17 cellular contexts compared by ENCODE assay signal in genomic region chr1:235822685-235823084, GRCh38. TPM values are rescaled to one million over a fixed set of nuclear protein-coding genes. Genes with fewer than 3 reads are reported as not detected.
DNase-seq lines count a peak whose midpoint lies in the region; ATAC-seq, FAIRE-seq and TF ChIP-seq lines count a peak whose summit lies in the region.
"Had no signal": no experiment of that assay in that cellular context is flagged by ENCODE, and none has a peak within 500 bp of the region (broad histone marks: within the 10 kb centered on the region; RNA-seq: fewer than 3 reads in every experiment).

No MANE protein-coding gene starts in this region.

- intact Hi-C loops in K562 (cut with micrococcal nuclease) = no loop called here

- no peak for ATAC-seq in A549
- peak; percentile 53 for ATAC-seq in GM23338
- ATAC-seq in K562 = no peak

- H3K4me2 ChIP-seq in A549 (no peak overlapping the region), GM23338 (no peak overlapping the region), K562 (ENCODE audit: insufficient read depth, low read length) (no peak overlapping the region), MM.1S (ENCODE audit: low read depth, low read length) (no peak overlapping the region)

- TF ChIP-seq CTCF in A549 (IDR thresholded peaks at IDR 0.05) = no peak
- TF ChIP-seq CTCF in GM23338 (conservative IDR thresholded peaks at IDR 0.05; ENCODE audit: low read depth in 2 of 2) = no peak
- no peak for TF ChIP-seq CTCF in K562 (IDR thresholded peaks at IDR 0.05 in 2 of 3, conservative IDR thresholded peaks at IDR 0.05 in 1 of 3; ENCODE audit: insufficient read depth in 2 of 3, low read depth in 1 of 3, low read length in 3 of 3)
- TF ChIP-seq CTCF in MM.1S (IDR thresholded peaks at IDR 0.05; ENCODE audit: low read length) = no peak

- no peak overlapping the region for H3K4me3 Mint-ChIP-seq in GM23338
- H3K4me3 Mint-ChIP-seq: IgD-negative memory B cell had no signal

- no peak overlapping the region for H3K27ac ChIP-seq in A549
- no peak overlapping the region for H3K27ac ChIP-seq in GM23338 (ENCODE audit: low read depth)
- no peak overlapping the region for H3K27ac ChIP-seq in K562 (ENCODE audit: extremely low read depth, low read depth, low read length)
- H3K27ac ChIP-seq in MM.1S (ENCODE audit: low read length) = no peak overlapping the region

- CTCF ChIA-PET in A549 (lab: Yijun Ruan, JAX) = interaction anchor here (0.7 to 3.6 kb wide), 4 partner anchors 10 to 149 kb away, joined by 3 to 16 read pairs (median 3); no protein-coding TSS in a partner anchor
- CTCF ChIA-PET in K562 (lab: Yijun Ruan, JAX; ENCODE audit: low intra/inter-chr PET ratio) = no interaction called here

- no peak for TF ChIP-seq POLR2A in A549 (IDR thresholded peaks at IDR 0.05; ENCODE audit: low read length)
- no peak for TF ChIP-seq POLR2A in K562 (conservative IDR thresholded peaks at IDR 0.05)

- POLR2A ChIA-PET in A549 (lab: Yijun Ruan, JAX) (no interaction called here), K562 (lab: Yijun Ruan, JAX) (interaction anchor here (0.6 to 1.1 kb wide), 2 partner anchors 22 to 116 kb away, joined by 3 read pairs; no protein-coding TSS in a partner anchor)

- no peak overlapping the region for H2AFZ ChIP-seq in GM23338
- no peak overlapping the region for H2AFZ ChIP-seq in K562 (ENCODE audit: low read depth, low read length)
- H2AFZ ChIP-seq in MM.1S (ENCODE audit: low read length) = no peak overlapping the region

- H3K79me2 ChIP-seq in GM23338 (replicated peaks; ENCODE audit: insufficient read depth) = no peaks in the 10 kb centered on the region
- no peaks in the 10 kb centered on the region for H3K79me2 ChIP-seq in K562 (ENCODE audit: control insufficient read depth, insufficient read depth, low read length)
- H3K79me2 ChIP-seq in MM.1S (ENCODE audit: low read length) = no peaks in the 10 kb centered on the region

- no peak overlapping the region for H3K27ac Mint-ChIP-seq in GM23338
- H3K27ac Mint-ChIP-seq: IgD-negative memory B cell had no signal

- no peaks in the 10 kb centered on the region for H3K36me3 ChIP-seq in GM23338 (ENCODE audit: insufficient read depth)
- H3K36me3 ChIP-seq in K562 (ENCODE audit: control insufficient read depth, insufficient read depth, low read length) = no peaks in the 10 kb centered on the region
- H3K36me3 ChIP-seq in MM.1S (replicated peaks; ENCODE audit: insufficient read depth, low read length) = no peaks in the 10 kb centered on the region

- H4K20me1 ChIP-seq in GM23338 (replicated peaks; ENCODE audit: insufficient read depth) (no peaks in the 10 kb centered on the region), K562 (replicated peaks; ENCODE audit: control insufficient read depth, insufficient read depth, low read length) (no peaks in the 10 kb centered on the region), MM.1S (ENCODE audit: insufficient read depth, low read length) (no peaks in the 10 kb centered on the region)

- no peaks in the 10 kb centered on the region for H3K4me1 Mint-ChIP-seq in GM23338

- no peaks in the 10 kb centered on the region for H3K9me2 ChIP-seq in GM23338 (ENCODE audit: insufficient read depth)
- H3K9me2 ChIP-seq in MM.1S (replicated peaks; ENCODE audit: insufficient read depth, low read length) = no peaks in the 10 kb centered on the region

- H3K9me3 Mint-ChIP-seq in GM23338 = no peaks in the 10 kb centered on the region
- H3K9me3 Mint-ChIP-seq: IgD-negative memory B cell had no signal

- no peak overlapping the region for H3K4me3 ChIP-seq in A549
- no peak overlapping the region for H3K4me3 ChIP-seq in GM23338
- H3K4me3 ChIP-seq in K562 = no peak overlapping the region
- H3K4me3 ChIP-seq in MM.1S (ENCODE audit: low read length) = no peak overlapping the region

- in situ Hi-C loops in K562 (cut with MboI) = no loop called here

- DNase-seq in A549 (ENCODE audit: low read depth in 1 of 2, low spot score in 1 of 2) (no peak), GM23338 (ENCODE audit: low spot score) (peak; percentile 23), K562 (ENCODE audit: extremely low read depth in 1 of 4, low spot score in 3 of 4) (no peak), fibroblast of the conjunctiva (ENCODE audit: low read depth) (peak; percentile 43), MM.1S (no peak), NCI-H1930 (lab: John Stamatoyannopoulos, UW) (no peak), activated T-cell treated with anti-CD3 and anti-CD28 coated beads for 4 hours (no peak), NCI-H1417 (lab: John Stamatoyannopoulos, UW) (no peak)
- DNase-seq: 8988T, Calu3, DMS79, NCI-H1436 treated with DMSO at 0.1 percent for 48 hours, NCI-H226, NCI-H69 had no signal

- H3K27me3 ChIP-seq in GM23338 (ENCODE audit: insufficient read depth) (no peaks in the 10 kb centered on the region), K562 (ENCODE audit: control insufficient read depth in 2 of 2, insufficient read depth in 2 of 2, low read length in 2 of 2) (peaks cover 2 to 4% of the 10 kb centered on the region in 2 experiments; a peak in 1 of 5 replicates), MM.1S (replicated peaks; ENCODE audit: insufficient read depth, low read length) (no peaks in the 10 kb centered on the region)

- BruUV-seq in K562 (replicated peaks; lab: Mats Ljungman, UMichigan) = no TSS peak

- TF ChIP-seq RAD21 in A549 (conservative IDR thresholded peaks at IDR 0.05 in 1 of 2, IDR thresholded peaks at IDR 0.05 in 1 of 2) (no peak), K562 (CRISPR knock-in tag; conservative IDR thresholded peaks at IDR 0.05 in 1 of 2, IDR thresholded peaks at IDR 0.05 in 1 of 2) (no peak)

- TF ChIP-seq EP300 in A549 (IDR thresholded peaks at IDR 0.05) (no peak), K562 (IDR thresholded peaks at IDR 0.05; ENCODE audit: low read length) (no peak)

- H3F3A ChIP-seq in GM23338 (replicated peaks; ENCODE audit: low read depth) = no peaks in the 10 kb centered on the region
- H3F3A ChIP-seq in MM.1S (ENCODE audit: insufficient read depth, low read length) = no peaks in the 10 kb centered on the region

- no peaks in the 10 kb centered on the region for H3K36me3 Mint-ChIP-seq in GM23338 (ENCODE audit: low read depth)

- H3K9me3 ChIP-seq in A549 (no peaks in the 10 kb centered on the region), K562 (replicated peaks; ENCODE audit: control insufficient read depth, insufficient read depth, low read depth, low read length) (no peaks in the 10 kb centered on the region), MM.1S (replicated peaks; ENCODE audit: insufficient read depth, low read length) (no peaks in the 10 kb centered on the region)

- no peaks in the 10 kb centered on the region for H3K9me1 ChIP-seq in K562 (ENCODE audit: control insufficient read depth, insufficient read depth, low read length)

- FAIRE-seq in A549 (lab: Jason Lieb, UNC) (no peak), K562 (lab: Jason Lieb, UNC) (no peak)
- FAIRE-seq: G401.6, GM12891 had no signal

- H3K27me3 Mint-ChIP-seq in GM23338 (ENCODE audit: insufficient read depth, low read depth, poor library complexity) = peaks cover 3% of the 10 kb centered on the region
- H3K27me3 Mint-ChIP-seq: IgD-negative memory B cell had no signal

- H3K4me1 ChIP-seq in A549 (peaks cover 5% of the 10 kb centered on the region; the same call in 1 of the 3 replicates), GM23338 (ENCODE audit: insufficient read depth) (no peaks in the 10 kb centered on the region), K562 (replicated peaks in 1 of 2; ENCODE audit: control insufficient read depth in 2 of 2, insufficient read depth in 2 of 2, low read length in 2 of 2) (no peaks in the 10 kb centered on the region), MM.1S (ENCODE audit: low read length) (no peaks in the 10 kb centered on the region)

- H3K9ac ChIP-seq in K562 (ENCODE audit: insufficient read depth in 1 of 2, low read depth in 2 of 2, low read length in 2 of 2) = no peak overlapping the region
- H3K9ac ChIP-seq in MM.1S (ENCODE audit: low read length) = no peak overlapping the region

TF ChIP-seq in K562, 482 proteins besides CTCF, POLR2A, EP300 and RAD21:
- TF ChIP-seq GTF2E2 (tag; IDR thresholded peaks at IDR 0.05) (no peak), ZNF316 (IDR thresholded peaks at IDR 0.05) (0 out of 2 replicates have a peak, but pooled peaks have one; percentile 18)

RNA-seq across cellular contexts. Expression of gene LYST, which starts 44.0 kb away (rescaled TPM):
- polyA plus RNA-seq in A549 (2011; rRNA removed) (9.4 and 10.9 TPM in 2 replicates), A549 (2017; fragmentation: RNase III; extraction: RNeasy Plus Mini Kit Qiagen cat#74134 plus additional on column Dnase treatment) (2.0 to 2.5 TPM (median 2.2 TPM) in 3 replicates), GM23338 (2016; fragmentation: Nextera tagmentation; extraction: Ambion mirVana) (0.14 and 0.21 TPM in 2 replicates), K562 (2011; rRNA removed) (1.5 and 2.4 TPM in 2 replicates), K562 (2014; fragmentation: Illumina TruSeq; extraction: Trizol) (0.83 and 0.91 TPM in 2 replicates), K562 (2014; fragmentation: Nextera tagmentation; extraction: Ambion mirVana) (1 to 10 TPM in 1 of 2 experiments, under 1 TPM in 1; 0.73 to 1.6 TPM), K562 (2014; rRNA removed) (1.1 and 1.4 TPM in 2 replicates)
- polyA plus RNA-seq in A549 (2012; cell fraction: cytosol; rRNA removed) = 1.6 and 1.7 TPM in 2 replicates
- 2.0 and 3.2 TPM in 2 replicates for polyA plus RNA-seq in A549 (2012; cell fraction: nucleus; rRNA removed)
- 12.9 and 15.1 TPM in 2 replicates for polyA minus RNA-seq in A549 (2011; rRNA and poly(A)+ RNA removed)
- total RNA-seq in GM23338 (2014; rRNA removed; shearing (Covaris generic)) = 0.16 and 1.0 TPM in 2 replicates
- total RNA-seq in K562 (2011; cell fraction: chromatin; rRNA removed; ENCODE audit: low replicate concordance) = 2.5 and 10.4 TPM in 2 replicates
- total RNA-seq in K562 (2011; cell fraction: nucleolus; rRNA removed) = 1.1 and 1.2 TPM in 2 replicates
- total RNA-seq in K562 (2011; cell fraction: nucleoplasm; rRNA removed) = 1.8 and 3.4 TPM in 2 replicates
- total RNA-seq in K562 (2014; rRNA removed) (0.73 and 1.3 TPM in 2 replicates), K562 (2014; rRNA removed; fragmentation: Illumina TruSeq; extraction: Trizol) (1.6 and 1.7 TPM in 2 replicates), K562 (2015; rRNA removed; fragmentation: Illumina TruSeq; extraction: Trizol) (0.94 and 1.2 TPM in 2 replicates), K562 (2021) (1.6 and 2.1 TPM in 2 replicates)
- 0.52 and 1.5 TPM in 2 replicates for polyA plus RNA-seq in K562 (2011; cell fraction: cytosol; rRNA removed)
- 1.5 and 2.3 TPM in 2 replicates for polyA plus RNA-seq in K562 (2011; cell fraction: nucleus; rRNA removed)
- 1.6 and 2.3 TPM in 2 replicates for polyA plus RNA-seq in K562 (2012)
- polyA minus RNA-seq in K562 (2011; rRNA and poly(A)+ RNA removed) = 3.9 and 5.5 TPM in 2 replicates
- 0.86 and 3.0 TPM in 2 replicates for polyA minus RNA-seq in K562 (2011; cell fraction: cytosol; rRNA and poly(A)+ RNA removed)
- 2.7 and 4.8 TPM in 2 replicates for polyA minus RNA-seq in K562 (2011; cell fraction: nucleus; rRNA and poly(A)+ RNA removed)

Comparison
In these comparisons a context has a peak if more than half of its experiments do, and no peak if none do; other contexts are left out.
1. DNase-seq: peak in GM23338 (single experiment) and fibroblast of the conjunctiva (single experiment); none in A549 (0 of 2), K562 (0 of 4), MM.1S (single experiment), NCI-H1930 (0 of 2), activated T-cell treated with anti-CD3 and anti-CD28 coated beads for 4 hours (single experiment) and NCI-H1417 (0 of 3).
2. Of the 35 proteins assayed by ChIP-seq in both K562 and A549: peak only in K562: none; only in A549: MAFK; in both: none; in neither: 34.